ENCODE assay signal across 8 cellular contexts in genomic region chr16:69754469-69755310, GRCh38. TPM values are rescaled to one million over a fixed set of nuclear protein-coding genes. Genes with fewer than 3 reads are reported as not detected.
A peak's percentile ranks its signal among the peaks of the same experiment; 100 is the strongest.
DNase-seq lines count a peak whose midpoint lies in the region; ATAC-seq and TF ChIP-seq lines count a peak whose summit lies in the region.

TSS of gene NOB1 (minus strand) at chr16:69754926. CDS start at chr16:69754910, 16 bp downstream.

- H3K27ac Mint-ChIP-seq in activated CD4-positive, alpha-beta T cell treated with anti-CD3 and anti-CD28 coated beads for 36 hours = peak within 1 kb of the TSS; percentile 98

- TF ChIP-seq CTCF in BJ (IDR thresholded peaks at IDR 0.05; ENCODE audit: insufficient read depth, low read depth, low read length) (peak; percentile 100), choroid plexus epithelial cell (conservative IDR thresholded peaks at IDR 0.05; ENCODE audit: low read depth, low read length) (peak; percentile 96)

- TF ChIP-seq POLR2A in GM19193 (IDR thresholded peaks at IDR 0.05; ENCODE audit: extremely low read depth, insufficient read depth, insufficient read length) = peak; percentile 97

- H3K4me3 ChIP-seq in BJ (ENCODE audit: low read depth, low read length) (peak within 1 kb of the TSS; percentile 65), choroid plexus epithelial cell (ENCODE audit: low read depth, low read length) (peak within 1 kb of the TSS; percentile 92)

- H3K27me3 Mint-ChIP-seq in activated CD4-positive, alpha-beta T cell treated with anti-CD3 and anti-CD28 coated beads for 36 hours = no peaks in the 10 kb centered on the region

- ATAC-seq in HG03439 (IDR thresholded peaks at IDR 0.05; ENCODE audit: unreplicated experiment) = peak; percentile 92
- peak; percentile 98 for ATAC-seq in activated CD4-positive, alpha-beta T cell treated with anti-CD3 and anti-CD28 coated beads for 36 hours

- DNase-seq in BJ (ENCODE audit: low read depth) (peak; percentile 77), NCI-H510A treated with DMSO at 0.1 percent for 48 hours (lab: John Stamatoyannopoulos, UW) (peak; percentile 96), choroid plexus epithelial cell (ENCODE audit: low read depth) (peak; percentile 98), kidney tubule cell (ENCODE audit: low spot score) (peak; percentile 97)
- peak; percentile 99 for DNase-seq in activated CD4-positive, alpha-beta T cell treated with anti-CD3 and anti-CD28 coated beads for 36 hours
- peak; percentile 88 to 94 (median 94) for DNase-seq in stimulated activated CD4-positive, alpha-beta T cell treated with anti-CD3 and anti-CD28 coated beads, Interleukin-1b, Interleukin-23, amount 100 ng/mL, for 24 hours (ENCODE audit: low read depth in 4 of 4, low spot score in 1 of 4)

- POLR2A ChIA-PET in BJ (lab: Charles Lee) = interaction anchor here (0.6 kb wide), 2 partner anchors 20 to 359 kb away, joined by 3 to 5 read pairs; no protein-coding TSS in a partner anchor
- POLR2A ChIA-PET in activated CD4-positive, alpha-beta T cell treated with anti-CD3 and anti-CD28 coated beads for 36 hours (lab: Charles Lee) = interaction anchor here (0.6 to 1.4 kb wide), 4 partner anchors 9 to 358 kb away, joined by 3 to 5 read pairs (median 3); partner anchors contain the start of gene NQO1

- H3K27me3 ChIP-seq in BJ (ENCODE audit: control insufficient read depth, insufficient read depth, low read length) = no peaks in the 10 kb centered on the region

- H3K36me3 ChIP-seq in BJ (ENCODE audit: control insufficient read depth, insufficient read depth, low read length) = peaks cover 3% of the 10 kb centered on the region; the same call in 1 of the 2 replicates

- CTCF ChIA-PET in BJ (lab: Yijun Ruan, JAX) = interaction anchor here (0.7 to 2.7 kb wide), 29 partner anchors 8 to 449 kb away, joined by 3 to 53 read pairs (median 4); partner anchors contain the start of genes NQO1 and PDF
- CTCF ChIA-PET in activated CD4-positive, alpha-beta T cell treated with anti-CD3 and anti-CD28 coated beads for 36 hours (lab: Charles Lee) = interaction anchor here (0.6 to 3.1 kb wide), 29 partner anchors 8 to 881 kb away, joined by 3 to 40 read pairs (median 4); partner anchors contain the start of genes NQO1, TMED6 and WWP2

- H3K4me3 Mint-ChIP-seq in activated CD4-positive, alpha-beta T cell treated with anti-CD3 and anti-CD28 coated beads for 36 hours = peak within 1 kb of the TSS; percentile 96

- H3K4me1 Mint-ChIP-seq in activated CD4-positive, alpha-beta T cell treated with anti-CD3 and anti-CD28 coated beads for 36 hours = peaks cover 21% of the 10 kb centered on the region

- H3K9me3 Mint-ChIP-seq in activated CD4-positive, alpha-beta T cell treated with anti-CD3 and anti-CD28 coated beads for 36 hours (ENCODE audit: low read depth) = no peaks in the 10 kb centered on the region

- H3K36me3 Mint-ChIP-seq in activated CD4-positive, alpha-beta T cell treated with anti-CD3 and anti-CD28 coated beads for 36 hours (ENCODE audit: low read depth) = peaks cover 34% of the 10 kb centered on the region

- intact Hi-C loops in activated CD4-positive, alpha-beta T cell treated with anti-CD3 and anti-CD28 coated beads for 36 hours (cut with DNase I, micrococcal nuclease) = loop anchor here (1.0 to 2.0 kb wide), 7 partner anchors 28 to 444 kb away; partner anchors contain the start of genes NQO1 (in 2 of the 2), NFAT5 (in 1 of the 2) and VPS4A (in 1 of the 2)

RNA-seq across cellular contexts. Expression of gene NOB1, which starts in this region (rescaled TPM):
- 64.3 and 73.1 TPM in 2 replicates for polyA plus RNA-seq in BJ (2011; rRNA removed)
- 57.7 and 81.8 TPM in 2 replicates for polyA minus RNA-seq in BJ (2011; rRNA and poly(A)+ RNA removed)
- 100 to 1,000 TPM; 109 to 112 TPM for total RNA-seq in activated CD4-positive, alpha-beta T cell treated with anti-CD3 and anti-CD28 coated beads for 36 hours

Comparison
In these comparisons a context has a peak if more than half of its experiments do, and no peak if none do; other contexts are left out.
1. Peak in every context shown above with its lines: DNase-seq, ATAC-seq and H3K4me3 ChIP-seq.